In the genomic region with DNA sequence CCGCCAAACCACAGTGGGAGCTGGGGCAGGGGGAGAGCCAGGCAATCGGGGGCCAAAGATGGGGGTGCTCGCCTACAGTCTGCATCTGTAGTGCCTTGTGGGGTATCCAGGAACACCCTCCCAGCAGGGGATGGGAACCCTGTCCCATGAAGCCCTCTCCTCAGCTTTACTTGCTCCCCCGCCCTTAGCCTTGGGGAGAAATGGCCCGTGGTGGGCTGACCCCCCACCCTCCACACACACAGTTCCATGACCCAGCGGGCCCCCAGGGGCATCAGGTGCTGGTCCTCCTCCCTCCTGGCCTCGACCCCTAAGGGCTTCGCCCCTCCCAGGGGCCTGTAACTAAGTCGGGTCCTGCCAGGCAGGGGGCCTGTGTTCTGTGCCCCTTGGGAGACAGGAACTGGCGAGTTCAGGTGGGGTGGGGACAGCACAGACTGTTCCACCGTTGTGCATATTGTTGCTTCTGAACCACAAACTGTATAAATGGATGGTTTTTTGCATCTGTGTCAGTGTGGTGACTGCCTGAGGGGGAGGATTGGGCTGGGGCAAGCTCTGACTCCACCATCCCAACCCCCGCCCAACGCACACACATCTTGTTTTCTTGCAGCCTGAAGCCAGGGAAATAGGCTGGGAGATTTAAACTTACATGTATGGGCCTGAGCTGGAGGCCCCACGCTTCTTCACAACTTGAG, we compare ENCODE assay signal across 18 cellular contexts. TPM values are rescaled to one million over a fixed set of nuclear protein-coding genes. Genes with fewer than 3 reads are reported as not detected.
DNase-seq lines count a peak whose midpoint lies in the region; ATAC-seq and TF ChIP-seq lines count a peak whose summit lies in the region.
"Had no signal": no experiment of that assay in that cellular context is flagged by ENCODE, and none has a peak within 500 bp of the region (broad histone marks: within the 10 kb centered on the region; RNA-seq: fewer than 3 reads in every experiment).

No MANE protein-coding gene starts in this region.

- H3K4me3 ChIP-seq in CD8-positive, alpha-beta T cell (ENCODE audit: low read depth, low read length), result no peak overlapping the region
- peak overlapping the region; percentile 3 for H3K4me3 ChIP-seq in Loucy (ENCODE audit: low read length, poor library complexity, severe bottlenecking)
- H3K4me3 ChIP-seq: esophagus squamous epithelium, right lobe of liver had no signal

- no peak for TF ChIP-seq CTCF in CD8-positive, alpha-beta T cell (IDR thresholded peaks at IDR 0.05)
- TF ChIP-seq CTCF in Loucy (conservative IDR thresholded peaks at IDR 0.05; ENCODE audit: low read length) (no peak), glutamatergic neuron (IDR thresholded peaks at IDR 0.05; ENCODE audit: partially characterized antibody, unreplicated experiment) (no peak)

- POLR2A ChIA-PET in CD8-positive, alpha-beta T cell (lab: Charles Lee), result no interaction called here
- POLR2A ChIA-PET in activated CD4-positive, alpha-beta T cell treated with anti-CD3 and anti-CD28 coated beads for 36 hours (lab: Charles Lee), result no interaction called here

- H3K27me3 ChIP-seq in CD8-positive, alpha-beta T cell (ENCODE audit: insufficient read depth, low read length), result no peaks in the 10 kb centered on the region
- H3K27me3 ChIP-seq in Loucy (ENCODE audit: insufficient read depth, low read length, poor library complexity, severe bottlenecking), result no peaks in the 10 kb centered on the region
- H3K27me3 ChIP-seq: brain microvascular endothelial cell, right lobe of liver had no signal

- no peak overlapping the region for H3K27ac Mint-ChIP-seq in CD8-positive, alpha-beta T cell
- no peak overlapping the region for H3K27ac Mint-ChIP-seq in glutamatergic neuron (ENCODE audit: unreplicated experiment)
- no peak overlapping the region for H3K27ac Mint-ChIP-seq in activated CD4-positive, alpha-beta T cell treated with anti-CD3 and anti-CD28 coated beads for 36 hours
- H3K27ac Mint-ChIP-seq: activated naive CD4-positive, alpha-beta T cell treated with anti-CD3 and anti-CD28 coated beads, Interleukin-2, amount 50 U/mL, for 24 hours had no signal

- H4K20me1 ChIP-seq in Loucy (ENCODE audit: insufficient read depth, low read length, poor library complexity, severe bottlenecking), result no peaks in the 10 kb centered on the region

- no peak overlapping the region for H3K27ac ChIP-seq in CD8-positive, alpha-beta T cell (ENCODE audit: low read depth, low read length)
- H3K27ac ChIP-seq: brain microvascular endothelial cell, esophagus squamous epithelium, right lobe of liver, RWPE1 had no signal

- H3K4me3 Mint-ChIP-seq in CD8-positive, alpha-beta T cell, result no peak overlapping the region
- peak overlapping the region; percentile 30 for H3K4me3 Mint-ChIP-seq in glutamatergic neuron (ENCODE audit: unreplicated experiment)
- no peak overlapping the region for H3K4me3 Mint-ChIP-seq in activated CD4-positive, alpha-beta T cell treated with anti-CD3 and anti-CD28 coated beads for 36 hours
- H3K4me3 Mint-ChIP-seq: activated naive CD4-positive, alpha-beta T cell treated with anti-CD3 and anti-CD28 coated beads, Interleukin-2, amount 50 U/mL, for 24 hours had no signal

- H3K9me3 Mint-ChIP-seq in CD8-positive, alpha-beta T cell, result no peaks in the 10 kb centered on the region
- H3K9me3 Mint-ChIP-seq in glutamatergic neuron (ENCODE audit: unreplicated experiment), result peaks cover 5% of the 10 kb centered on the region
- H3K9me3 Mint-ChIP-seq in activated CD4-positive, alpha-beta T cell treated with anti-CD3 and anti-CD28 coated beads for 36 hours (ENCODE audit: low read depth), result no peaks in the 10 kb centered on the region
- H3K9me3 Mint-ChIP-seq: activated naive CD4-positive, alpha-beta T cell treated with anti-CD3 and anti-CD28 coated beads, Interleukin-2, amount 50 U/mL, for 24 hours had no signal

- peaks cover 10% of the 10 kb centered on the region for H3K36me3 ChIP-seq in CD8-positive, alpha-beta T cell (ENCODE audit: insufficient read depth, low read length)
- H3K36me3 ChIP-seq in Loucy (ENCODE audit: insufficient read depth, low read length), result no peaks in the 10 kb centered on the region
- H3K36me3 ChIP-seq: brain microvascular endothelial cell, right lobe of liver had no signal

- no peak overlapping the region for H2AFZ ChIP-seq in Loucy (ENCODE audit: low read length)

- ATAC-seq in CD8-positive, alpha-beta T cell, result peak; percentile 15
- ATAC-seq in activated CD4-positive, alpha-beta T cell treated with anti-CD3 and anti-CD28 coated beads for 36 hours, result no peak

- H3K4me2 ChIP-seq in Loucy (ENCODE audit: low read depth, low read length, poor library complexity, severe bottlenecking), result peak overlapping the region; percentile 48

- no peaks in the 10 kb centered on the region for H3K9me3 ChIP-seq in CD8-positive, alpha-beta T cell (ENCODE audit: low read length)
- no peaks in the 10 kb centered on the region for H3K9me3 ChIP-seq in Loucy (ENCODE audit: insufficient read depth, low read depth, low read length)
- H3K9me3 ChIP-seq: esophagus squamous epithelium, right lobe of liver had no signal

- intact Hi-C loops in CD8-positive, alpha-beta T cell (cut with DNase I, micrococcal nuclease), result no loop called here
- intact Hi-C loops in activated CD4-positive, alpha-beta T cell treated with anti-CD3 and anti-CD28 coated beads for 36 hours (cut with DNase I, micrococcal nuclease), result no loop called here

- H3K36me3 Mint-ChIP-seq in CD8-positive, alpha-beta T cell, result peaks cover 39% of the 10 kb centered on the region
- H3K36me3 Mint-ChIP-seq in glutamatergic neuron (ENCODE audit: unreplicated experiment), result peaks cover 4% of the 10 kb centered on the region
- H3K36me3 Mint-ChIP-seq in activated CD4-positive, alpha-beta T cell treated with anti-CD3 and anti-CD28 coated beads for 36 hours (ENCODE audit: low read depth), result peaks cover 14% of the 10 kb centered on the region

- CTCF ChIA-PET in CD8-positive, alpha-beta T cell (lab: Charles Lee), result interaction anchor here (20.3 to 55.1 kb wide), 3 partner anchors 8 to 57 kb away, joined by 896 to 1615 read pairs (median 1615); a partner anchor contains a TSS
- CTCF ChIA-PET in activated CD4-positive, alpha-beta T cell treated with anti-CD3 and anti-CD28 coated beads for 36 hours (lab: Charles Lee), result interaction anchor here (1.5 kb wide), 1 partner anchor 10 kb away, joined by 4 read pairs; no protein-coding TSS in a partner anchor

- no peak for DNase-seq in CD8-positive, alpha-beta T cell
- DNase-seq in glutamatergic neuron, result no peak
- peak; percentile 49 for DNase-seq in occipital lobe (lab: John Stamatoyannopoulos, UW)
- DNase-seq in germinal center (ENCODE audit: low spot score), result no peak
- no peak for DNase-seq in activated CD4-positive, alpha-beta T cell treated with anti-CD3 and anti-CD28 coated beads for 36 hours
- no peak for DNase-seq in NCI-H510A treated with DMSO at 0.1 percent for 48 hours (lab: John Stamatoyannopoulos, UW)
- no peak for DNase-seq in NCI-H2081 (lab: John Stamatoyannopoulos, UW)
- DNase-seq: activated CD4-positive, alpha-beta T cell treated with anti-CD3 and anti-CD28 coated beads, Interleukin-2, amount 50 U/mL, for 4 hours; activated T-cell treated with anti-CD3 and anti-CD28 coated beads, Interleukin-2, amount 50 U/mL, for 1 hour; esophagus squamous epithelium; Kasumi-1; NCI-H1417; NCI-H226; right lobe of liver had no signal

- H3K9ac ChIP-seq in Loucy (ENCODE audit: low read depth, low read length, poor library complexity, severe bottlenecking), result peak overlapping the region; percentile 54

- H3K79me2 ChIP-seq in Loucy (ENCODE audit: insufficient read depth, low read length), result no peaks in the 10 kb centered on the region

- no peaks in the 10 kb centered on the region for H3K9me2 ChIP-seq in Loucy (replicated peaks; ENCODE audit: low read depth, low read length)

- peaks cover 3% of the 10 kb centered on the region for H3K4me1 ChIP-seq in CD8-positive, alpha-beta T cell (ENCODE audit: insufficient read depth, low read length)
- peaks cover 23% of the 10 kb centered on the region for H3K4me1 ChIP-seq in Loucy (ENCODE audit: insufficient read depth, low read length, poor library complexity, severe bottlenecking)
- H3K4me1 ChIP-seq: right lobe of liver had no signal

- H3K4me1 Mint-ChIP-seq in CD8-positive, alpha-beta T cell (ENCODE audit: low read depth), result peaks cover 6% of the 10 kb centered on the region
- H3K4me1 Mint-ChIP-seq in glutamatergic neuron (ENCODE audit: low read depth, unreplicated experiment), result peaks cover 26% of the 10 kb centered on the region
- H3K4me1 Mint-ChIP-seq in activated CD4-positive, alpha-beta T cell treated with anti-CD3 and anti-CD28 coated beads for 36 hours, result peaks cover 5% of the 10 kb centered on the region

- no peaks in the 10 kb centered on the region for H3F3A ChIP-seq in Loucy (ENCODE audit: low read depth)

- H3K27me3 Mint-ChIP-seq in CD8-positive, alpha-beta T cell (ENCODE audit: low read depth), result no peaks in the 10 kb centered on the region
- H3K27me3 Mint-ChIP-seq in glutamatergic neuron (ENCODE audit: unreplicated experiment), result peaks cover 17% of the 10 kb centered on the region
- H3K27me3 Mint-ChIP-seq in activated CD4-positive, alpha-beta T cell treated with anti-CD3 and anti-CD28 coated beads for 36 hours, result no peaks in the 10 kb centered on the region
- H3K27me3 Mint-ChIP-seq: activated naive CD4-positive, alpha-beta T cell treated with anti-CD3 and anti-CD28 coated beads, Interleukin-2, amount 50 U/mL, for 24 hours had no signal

RNA-seq across cellular contexts. Expression of a gene that starts 8.8 kb away (rescaled TPM):
- total RNA-seq in CD8-positive, alpha-beta T cell, result 100 to 1,000 TPM; 603 to 632 TPM
- total RNA-seq in glutamatergic neuron (ENCODE audit: unreplicated experiment), result 31.3 TPM
- total RNA-seq in occipital lobe, result 1.6 TPM
- 10 to 100 TPM in 1 of 2 experiments, 1 to 10 TPM in 1; 6.4 to 11.5 TPM for total RNA-seq in activated CD4-positive, alpha-beta T cell treated with anti-CD3 and anti-CD28 coated beads for 36 hours

RNA-seq across cellular contexts. Expression of a gene that starts 35.7 kb away (rescaled TPM):
- total RNA-seq in CD8-positive, alpha-beta T cell, result 10 to 100 TPM; 59.7 to 60.0 TPM
- total RNA-seq in glutamatergic neuron (ENCODE audit: unreplicated experiment) (8.5 TPM), occipital lobe (5.8 TPM)
- total RNA-seq in activated CD4-positive, alpha-beta T cell treated with anti-CD3 and anti-CD28 coated beads for 36 hours, result 10 to 100 TPM; 69.4 to 72.8 TPM

RNA-seq across cellular contexts. Expression of a gene that starts 54.2 kb away (rescaled TPM):
- total RNA-seq in CD8-positive, alpha-beta T cell, result 10 to 100 TPM; 19.1 to 19.3 TPM
- 26.2 TPM for total RNA-seq in glutamatergic neuron (ENCODE audit: unreplicated experiment)
- 19.5 TPM for total RNA-seq in occipital lobe
- 10 to 100 TPM; 24.0 to 30.7 TPM for total RNA-seq in activated CD4-positive, alpha-beta T cell treated with anti-CD3 and anti-CD28 coated beads for 36 hours

Comparison
In these comparisons a context has a peak if more than half of its experiments do, and no peak if none do; other contexts are left out.
1. RNA of a gene that starts 8.8 kb away (total RNA-seq): 603 to 632 TPM in CD8-positive, alpha-beta T cell; 31.3 TPM in glutamatergic neuron (single experiment), 6.4 to 11.5 TPM in activated CD4-positive, alpha-beta T cell treated with anti-CD3 and anti-CD28 coated beads for 36 hours and 1.6 TPM in occipital lobe (single experiment); every median in the first group is over 10 times any median in the second.